Comparison of ENCODE assay signal across 16 cellular contexts in the genomic region with DNA sequence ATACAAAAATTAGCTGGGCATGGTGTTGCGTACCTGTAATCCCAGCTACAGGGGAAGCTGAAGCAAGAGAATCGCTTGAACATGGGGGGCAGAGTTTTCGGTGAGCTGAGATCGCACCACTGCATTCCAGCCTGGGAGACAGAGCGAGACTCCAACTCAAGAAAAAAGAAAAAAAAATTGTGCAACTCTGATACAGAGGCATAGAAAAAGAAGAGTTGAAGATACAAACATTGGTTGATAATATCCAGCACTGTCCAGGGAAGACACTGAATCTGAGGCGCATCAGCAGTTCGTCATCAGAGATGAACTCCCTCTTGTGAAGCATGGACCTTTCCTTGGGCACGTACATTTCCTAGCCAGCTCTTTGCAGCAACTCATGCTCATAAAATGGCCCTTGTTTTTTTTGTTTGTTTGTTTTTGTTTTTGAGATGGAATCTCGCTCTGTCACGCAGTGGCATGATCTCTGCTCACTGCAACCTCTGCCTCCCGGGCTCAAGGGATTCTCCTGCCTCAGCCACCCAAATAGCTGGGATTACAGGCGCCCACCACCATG. TPM values are rescaled to one million over a fixed set of nuclear protein-coding genes. Genes with fewer than 3 reads are reported as not detected.
DNase-seq lines count a peak whose midpoint lies in the region; ATAC-seq and TF ChIP-seq lines count a peak whose summit lies in the region.
"Had no signal": no experiment of that assay in that cellular context is flagged by ENCODE, and none has a peak within 500 bp of the region (broad histone marks: within the 10 kb centered on the region; RNA-seq: fewer than 3 reads in every experiment).

No MANE protein-coding gene starts in this region.

- ATAC-seq in natural killer cell treated with Interleukin-12 subunit alpha and Interleukin-12 subunit beta and Interleukin-15 and Interleukin-18, amount 100 ng/mL, for 72 hours, result no peak
- ATAC-seq in natural killer cell (no peak), Panc1 (peak; percentile 62), HG02981 (IDR thresholded peaks at IDR 0.05; ENCODE audit: unreplicated experiment) (no peak)
- ATAC-seq: GM12878 had no signal

- no peak for DNase-seq in activated CD4-positive, alpha-beta T cell treated with anti-CD3 and anti-CD28 coated beads, Interleukin-2, amount 10 ng/mL, durations not matched to agents 24 days and 14 days
- no peak for DNase-seq in activated CD4-positive, alpha-beta T cell treated with anti-CD3 and anti-CD28 coated beads, Interleukin-2, amount 50 U/mL, for 48 hours
- no peak for DNase-seq in natural killer cell treated with Interleukin-12 subunit alpha and Interleukin-12 subunit beta and Interleukin-15 and Interleukin-18, amount 100 ng/mL, for 72 hours (ENCODE audit: low spot score)
- DNase-seq in natural killer cell (no peak), Panc1 (ENCODE audit: low read depth, low spot score) (no peak)
- no peak for DNase-seq in T-helper 2 cell treated with Interferon-gamma antibody and Interleukin-4, amounts not matched to agents 5 μg/mL and 100 μg/mL, for 36 hours (ENCODE audit: low spot score)
- DNase-seq: 8988T; AML-193; C1 segment of cervical spinal cord; Calu3; CD4-positive, alpha-beta T cell; DMS 273 treated with DMSO at 0.1 percent for 48 hours; GM23248; H7 had no signal

- H3K9me3 Mint-ChIP-seq in activated CD4-positive, alpha-beta T cell treated with anti-CD3 and anti-CD28 coated beads, Interleukin-2, amount 10 ng/mL, durations not matched to agents 24 days and 14 days, result peaks cover 20% of the 10 kb centered on the region
- peaks cover 3% of the 10 kb centered on the region for H3K9me3 Mint-ChIP-seq in natural killer cell treated with Interleukin-12 subunit alpha and Interleukin-12 subunit beta and Interleukin-15 and Interleukin-18, amount 100 ng/mL, for 72 hours
- H3K9me3 Mint-ChIP-seq in natural killer cell, result no peaks in the 10 kb centered on the region
- H3K9me3 Mint-ChIP-seq in T-helper 2 cell treated with Interferon-gamma antibody and Interleukin-4, amounts not matched to agents 5 μg/mL and 100 μg/mL, for 36 hours, result peaks cover 25% of the 10 kb centered on the region
- H3K9me3 Mint-ChIP-seq: CD4-positive, alpha-beta T cell had no signal

- BruUV-seq in Panc1 (replicated peaks; lab: Mats Ljungman, UMichigan), result no TSS peak

- H3K27ac ChIP-seq in Panc1 (ENCODE audit: low read length), result peak overlapping the region; percentile 44
- H3K27ac ChIP-seq: GM23248 had no signal

- TF ChIP-seq CTCF in natural killer cell (IDR thresholded peaks at IDR 0.05) (no peak), Panc1 (IDR thresholded peaks at IDR 0.05) (no peak)

- H3K4me3 ChIP-seq in Panc1 (ENCODE audit: low read depth in 2 of 2, low read length in 2 of 2), result no peak overlapping the region
- H3K4me3 ChIP-seq: GM12878, GM23248 had no signal

- intact Hi-C loops in activated CD4-positive, alpha-beta T cell treated with anti-CD3 and anti-CD28 coated beads, Interleukin-2, amount 10 ng/mL, durations not matched to agents 24 days and 14 days (cut with micrococcal nuclease), result no loop called here
- intact Hi-C loops in natural killer cell (cut with micrococcal nuclease) (no loop called here), Panc1 (cut with micrococcal nuclease; ENCODE audit: unreplicated experiment) (no loop called here)

- peaks cover 20% of the 10 kb centered on the region; the same call in 1 of the 2 replicates for H3K4me1 ChIP-seq in Panc1 (ENCODE audit: control insufficient read depth, insufficient read depth, low read length)

- POLR2A ChIA-PET in Panc1 (lab: Charles Lee), result no interaction called here

- peaks cover 51% of the 10 kb centered on the region for H3K4me1 Mint-ChIP-seq in activated CD4-positive, alpha-beta T cell treated with anti-CD3 and anti-CD28 coated beads, Interleukin-2, amount 10 ng/mL, durations not matched to agents 24 days and 14 days
- H3K4me1 Mint-ChIP-seq in natural killer cell treated with Interleukin-12 subunit alpha and Interleukin-12 subunit beta and Interleukin-15 and Interleukin-18, amount 100 ng/mL, for 72 hours (ENCODE audit: low read depth in 2 of 2), result peaks cover 36 to 49% of the 10 kb centered on the region in 2 donors
- peaks cover 27 to 31% of the 10 kb centered on the region in 2 donors for H3K4me1 Mint-ChIP-seq in natural killer cell
- peaks cover 64% of the 10 kb centered on the region for H3K4me1 Mint-ChIP-seq in T-helper 2 cell treated with Interferon-gamma antibody and Interleukin-4, amounts not matched to agents 5 μg/mL and 100 μg/mL, for 36 hours (ENCODE audit: low read depth)

- peak overlapping the region; percentile 28 for H3K27ac Mint-ChIP-seq in activated CD4-positive, alpha-beta T cell treated with anti-CD3 and anti-CD28 coated beads, Interleukin-2, amount 10 ng/mL, durations not matched to agents 24 days and 14 days
- H3K27ac Mint-ChIP-seq in natural killer cell treated with Interleukin-12 subunit alpha and Interleukin-12 subunit beta and Interleukin-15 and Interleukin-18, amount 100 ng/mL, for 72 hours, result peak overlapping the region; percentile 67 to 71
- H3K27ac Mint-ChIP-seq in natural killer cell, result no peak overlapping the region
- no peak overlapping the region for H3K27ac Mint-ChIP-seq in T-helper 2 cell treated with Interferon-gamma antibody and Interleukin-4, amounts not matched to agents 5 μg/mL and 100 μg/mL, for 36 hours
- H3K27ac Mint-ChIP-seq: CD4-positive, alpha-beta T cell had no signal

- CTCF ChIA-PET in Panc1 (lab: Charles Lee), result no interaction called here

- H3K4me3 Mint-ChIP-seq in activated CD4-positive, alpha-beta T cell treated with anti-CD3 and anti-CD28 coated beads, Interleukin-2, amount 10 ng/mL, durations not matched to agents 24 days and 14 days, result no peak overlapping the region
- peak overlapping the region; percentile 2 for H3K4me3 Mint-ChIP-seq in natural killer cell treated with Interleukin-12 subunit alpha and Interleukin-12 subunit beta and Interleukin-15 and Interleukin-18, amount 100 ng/mL, for 72 hours
- H3K4me3 Mint-ChIP-seq in natural killer cell, result no peak overlapping the region
- H3K4me3 Mint-ChIP-seq in T-helper 2 cell treated with Interferon-gamma antibody and Interleukin-4, amounts not matched to agents 5 μg/mL and 100 μg/mL, for 36 hours, result no peak overlapping the region
- H3K4me3 Mint-ChIP-seq: CD4-positive, alpha-beta T cell had no signal

- peaks cover 15% of the 10 kb centered on the region for H3K36me3 Mint-ChIP-seq in activated CD4-positive, alpha-beta T cell treated with anti-CD3 and anti-CD28 coated beads, Interleukin-2, amount 10 ng/mL, durations not matched to agents 24 days and 14 days (ENCODE audit: low read depth)
- peaks cover 11% of the 10 kb centered on the region for H3K36me3 Mint-ChIP-seq in natural killer cell treated with Interleukin-12 subunit alpha and Interleukin-12 subunit beta and Interleukin-15 and Interleukin-18, amount 100 ng/mL, for 72 hours
- H3K36me3 Mint-ChIP-seq in natural killer cell, result no peaks in the 10 kb centered on the region
- peaks cover 25% of the 10 kb centered on the region for H3K36me3 Mint-ChIP-seq in T-helper 2 cell treated with Interferon-gamma antibody and Interleukin-4, amounts not matched to agents 5 μg/mL and 100 μg/mL, for 36 hours (ENCODE audit: low read depth)

- no peaks in the 10 kb centered on the region for H3K36me3 ChIP-seq in Panc1 (ENCODE audit: control insufficient read depth, insufficient read depth, low read length)

- in situ Hi-C loops in Panc1 (cut with HindIII; ENCODE audit: low pct_unique_long_range_greater_than_20kb, low sequenced_read_pairs), result no loop called here

- no peaks in the 10 kb centered on the region for H3K9me3 ChIP-seq in Panc1 (ENCODE audit: control insufficient read depth, insufficient read depth, low read depth, low read length)

- no peaks in the 10 kb centered on the region for H3K27me3 Mint-ChIP-seq in activated CD4-positive, alpha-beta T cell treated with anti-CD3 and anti-CD28 coated beads, Interleukin-2, amount 10 ng/mL, durations not matched to agents 24 days and 14 days
- no peaks in the 10 kb centered on the region for H3K27me3 Mint-ChIP-seq in natural killer cell treated with Interleukin-12 subunit alpha and Interleukin-12 subunit beta and Interleukin-15 and Interleukin-18, amount 100 ng/mL, for 72 hours
- no peaks in the 10 kb centered on the region for H3K27me3 Mint-ChIP-seq in natural killer cell (ENCODE audit: low read depth in 2 of 2)
- H3K27me3 Mint-ChIP-seq in T-helper 2 cell treated with Interferon-gamma antibody and Interleukin-4, amounts not matched to agents 5 μg/mL and 100 μg/mL, for 36 hours (ENCODE audit: low read depth), result no peaks in the 10 kb centered on the region
- H3K27me3 Mint-ChIP-seq: CD4-positive, alpha-beta T cell had no signal

- H3K27me3 ChIP-seq in Panc1 (ENCODE audit: control insufficient read depth, insufficient read depth, low read length), result no peaks in the 10 kb centered on the region

RNA-seq across cellular contexts. Expression of gene GALM, which starts 16.7 kb away (rescaled TPM):
- 56.0 and 57.4 TPM in 2 replicates for total RNA-seq in activated CD4-positive, alpha-beta T cell treated with anti-CD3 and anti-CD28 coated beads, Interleukin-2, amount 10 ng/mL, durations not matched to agents 24 days and 14 days
- total RNA-seq in natural killer cell treated with Interleukin-12 subunit alpha and Interleukin-12 subunit beta and Interleukin-15 and Interleukin-18, amount 100 ng/mL, for 72 hours, result 10 to 100 TPM; 19.9 to 50.0 TPM
- total RNA-seq in natural killer cell, result 10 to 100 TPM in 2 of 3 donors, 1 to 10 TPM in 1; 4.0 to 12.4 (median 11.0) TPM
- total RNA-seq in Panc1 (2021; ENCODE audit: unreplicated experiment), result 20.5 TPM
- 23.3 TPM for polyA plus RNA-seq in Panc1 (2012; ENCODE audit: insufficient read length)

RNA-seq across cellular contexts. Expression of gene HNRNPLL, which starts 46.5 kb away (rescaled TPM):
- total RNA-seq in activated CD4-positive, alpha-beta T cell treated with anti-CD3 and anti-CD28 coated beads, Interleukin-2, amount 10 ng/mL, durations not matched to agents 24 days and 14 days, result 75.8 and 80.3 TPM in 2 replicates
- 10 to 100 TPM; 54.5 to 88.4 TPM for total RNA-seq in natural killer cell treated with Interleukin-12 subunit alpha and Interleukin-12 subunit beta and Interleukin-15 and Interleukin-18, amount 100 ng/mL, for 72 hours
- total RNA-seq in natural killer cell, result 10 to 100 TPM in 1 of 3 donors, 1 to 10 TPM in 2; 7.3 to 18.4 (median 8.8) TPM
- total RNA-seq in Panc1 (2021; ENCODE audit: unreplicated experiment), result 69.8 TPM
- 25.6 TPM for polyA plus RNA-seq in Panc1 (2012; ENCODE audit: insufficient read length)

Comparison
In these comparisons a context has a peak if more than half of its experiments do, and no peak if none do; other contexts are left out.
1. H3K27ac Mint-ChIP-seq: peak in activated CD4-positive, alpha-beta T cell treated with anti-CD3 and anti-CD28 coated beads, Interleukin-2, amount 10 ng/mL, durations not matched to agents 24 days and 14 days (single experiment) and natural killer cell treated with Interleukin-12 subunit alpha and Interleukin-12 subunit beta and Interleukin-15 and Interleukin-18, amount 100 ng/mL, for 72 hours (2 of 2); none in natural killer cell (0 of 2) and T-helper 2 cell treated with Interferon-gamma antibody and Interleukin-4, amounts not matched to agents 5 μg/mL and 100 μg/mL, for 36 hours (single experiment).